Comparison of ENCODE assay signal across 26 cellular contexts in the genomic region with DNA sequence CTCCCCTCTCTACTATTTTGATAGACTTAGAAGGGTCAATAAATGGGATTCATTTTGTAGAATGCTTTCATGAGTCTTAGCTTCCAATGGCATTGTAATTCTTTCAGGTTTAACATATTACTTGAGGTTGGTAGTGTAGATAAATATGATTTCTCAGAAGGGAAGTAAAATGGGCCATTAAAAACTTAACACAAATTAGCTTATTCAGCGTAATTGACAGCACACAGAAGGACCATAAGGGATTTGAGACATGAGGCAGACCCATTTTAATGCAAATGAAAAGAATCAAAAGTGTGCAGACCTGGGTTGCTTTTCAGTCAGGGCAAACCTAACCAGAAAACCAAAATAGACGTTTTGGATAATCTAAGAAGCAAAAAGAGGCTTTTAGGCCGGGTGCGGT.
A peak's percentile ranks its signal among the peaks of the same experiment; 100 is the strongest.
DNase-seq lines count a peak whose midpoint lies in the region; ATAC-seq, FAIRE-seq and TF ChIP-seq lines count a peak whose summit lies in the region.
"Had no signal": no experiment of that assay in that cellular context is flagged by ENCODE, and none has a peak within 500 bp of the region (broad histone marks: within the 10 kb centered on the region; RNA-seq: fewer than 3 reads in every experiment).

No MANE protein-coding gene starts in this region.

- no peaks in the 10 kb centered on the region for H3K9me2 ChIP-seq in OCI-LY1 (ENCODE audit: low read depth, low read length)

- no peak for DNase-seq in HepG2 (ENCODE audit: low spot score)
- DNase-seq in right lobe of liver = no peak
- no peak for DNase-seq in K562 (ENCODE audit: extremely low read depth in 1 of 4, low spot score in 3 of 4)
- DNase-seq in cerebellar nuclear complex (lab: John Stamatoyannopoulos, UW) = no peak
- no peak for DNase-seq in nucleus accumbens (lab: John Stamatoyannopoulos, UW)
- DNase-seq in foreskin fibroblast = no peak
- DNase-seq: ACHN; BE2C; C1 segment of cervical spinal cord; CD4-positive, alpha-beta memory T cell; CD4-positive, CD25-positive, alpha-beta regulatory T cell; CD8-positive, alpha-beta memory T cell; COR-L47; DMS 273 treated with DMSO at 0.1 percent for 48 hours; DMS153; DMS53; DMS79; DND-41; EL; GDM1 had no signal

- no TSS peak for BruUV-seq in HepG2 (replicated peaks; lab: Mats Ljungman, UMichigan)
- no TSS peak for BruUV-seq in K562 (replicated peaks; lab: Mats Ljungman, UMichigan)

- intact Hi-C loops in HepG2 (cut with micrococcal nuclease; ENCODE audit: unreplicated experiment) = no loop called here
- intact Hi-C loops in right lobe of liver (cut with DNase I) = no loop called here
- intact Hi-C loops in K562 (cut with micrococcal nuclease) = no loop called here

- TF ChIP-seq POLR2A in HepG2 (IDR thresholded peaks at IDR 0.05; ENCODE audit: insufficient read depth in 1 of 2, low read depth in 2 of 2, low read length in 2 of 2) (no peak), right lobe of liver (IDR thresholded peaks at IDR 0.05) (no peak), K562 (conservative IDR thresholded peaks at IDR 0.05) (no peak)

- H3K4me1 ChIP-seq in HepG2 (ENCODE audit: insufficient read depth, low read length) (no peaks in the 10 kb centered on the region), right lobe of liver (no peaks in the 10 kb centered on the region), OCI-LY1 (ENCODE audit: insufficient read depth, low read length, severe bottlenecking) (peaks cover 48% of the 10 kb centered on the region), K562 (replicated peaks in 1 of 2; ENCODE audit: control insufficient read depth in 2 of 2, insufficient read depth in 2 of 2, low read length in 2 of 2) (no peaks in the 10 kb centered on the region)
- H3K4me1 ChIP-seq: BE2C had no signal

- H3K4me2 ChIP-seq in HepG2 (ENCODE audit: low read depth, low read length) = no peak overlapping the region
- no peak overlapping the region for H3K4me2 ChIP-seq in OCI-LY1 (ENCODE audit: low read length)
- H3K4me2 ChIP-seq in K562 (ENCODE audit: insufficient read depth, low read length) = no peak overlapping the region
- H3K4me2 ChIP-seq: BLaER1 had no signal

- in situ Hi-C loops in HepG2 (cut with HindIII; ENCODE audit: extremely low pct_ligation_motif_present, low pct_unique_long_range_greater_than_20kb) = no loop called here
- in situ Hi-C loops in K562 (cut with MboI) = no loop called here

- H3K27me3 ChIP-seq in HepG2 (ENCODE audit: control insufficient read depth in 1 of 2, insufficient read depth in 2 of 2, low read length in 2 of 2) (no peaks in the 10 kb centered on the region), right lobe of liver (no peaks in the 10 kb centered on the region), OCI-LY1 (ENCODE audit: insufficient read depth, low read length) (no peaks in the 10 kb centered on the region), K562 (ENCODE audit: control insufficient read depth in 2 of 2, insufficient read depth in 2 of 2, low read length in 2 of 2) (no peaks in the 10 kb centered on the region)
- H3K27me3 ChIP-seq: BE2C, BLaER1 had no signal

- no peak for ATAC-seq in HepG2
- ATAC-seq in right lobe of liver = no peak
- no peak for ATAC-seq in K562
- ATAC-seq: GM12878 had no signal

- H4K20me1 ChIP-seq in HepG2 (ENCODE audit: insufficient read depth, low read length) (no peaks in the 10 kb centered on the region), OCI-LY1 (ENCODE audit: insufficient read depth, low read length) (no peaks in the 10 kb centered on the region), K562 (replicated peaks; ENCODE audit: control insufficient read depth, insufficient read depth, low read length) (no peaks in the 10 kb centered on the region)
- H4K20me1 ChIP-seq: BLaER1 had no signal

- H3K79me2 ChIP-seq in HepG2 (ENCODE audit: insufficient read depth, low read length) (no peaks in the 10 kb centered on the region), OCI-LY1 (ENCODE audit: insufficient read depth, low read length) (no peaks in the 10 kb centered on the region), K562 (ENCODE audit: control insufficient read depth, insufficient read depth, low read length) (peaks cover 27% of the 10 kb centered on the region; the same call in 2 of the 3 replicates)

- H3K9me3 ChIP-seq in HepG2 (ENCODE audit: low read length) (peaks cover 89% of the 10 kb centered on the region), right lobe of liver (no peaks in the 10 kb centered on the region), OCI-LY1 (ENCODE audit: low read length) (0 out of 2 replicates have a peak, but pooled peaks cover 3% of the 10 kb centered on the region), K562 (replicated peaks; ENCODE audit: control insufficient read depth, insufficient read depth, low read depth, low read length) (peaks cover 3% of the 10 kb centered on the region; the same call in 1 of the 2 replicates)
- H3K9me3 ChIP-seq: BE2C, BLaER1 had no signal

- H3K27ac ChIP-seq in HepG2 (ENCODE audit: extremely low read length, insufficient read depth, low read length) = no peak overlapping the region
- H3K27ac ChIP-seq in right lobe of liver = no peak overlapping the region
- H3K27ac ChIP-seq in OCI-LY1 (ENCODE audit: low read depth, low read length, poor library complexity, severe bottlenecking) = no peak overlapping the region
- H3K27ac ChIP-seq in K562 (ENCODE audit: extremely low read depth, low read depth, low read length) = no peak overlapping the region
- H3K27ac ChIP-seq: 22Rv1, BLaER1 had no signal

- H3K9ac ChIP-seq in HepG2 (ENCODE audit: insufficient read depth, low read depth, low read length) = no peak overlapping the region
- H3K9ac ChIP-seq in OCI-LY1 (ENCODE audit: low read length) = no peak overlapping the region
- H3K9ac ChIP-seq in K562 (ENCODE audit: insufficient read depth in 1 of 2, low read depth in 2 of 2, low read length in 2 of 2) = no peak overlapping the region
- H3K9ac ChIP-seq: BLaER1 had no signal

- H2AFZ ChIP-seq in HepG2 (ENCODE audit: low read length) (no peak overlapping the region), OCI-LY1 (ENCODE audit: low read length) (peak overlapping the region; percentile 66; the same call in 1 of the 2 replicates), K562 (ENCODE audit: low read depth, low read length) (no peak overlapping the region)

- WGBS in HepG2 (ENCODE audit: low lambda C conversion rate) = 33% methylated on average over 4 of the region's 4 CpGs
- WGBS in right lobe of liver (ENCODE audit: insufficient coverage, low coverage, low lambda C conversion rate, missing lambda C conversion rate) = 45% methylated on average over 4 of the region's 4 CpGs
- 42% methylated on average over 4 of the region's 4 CpGs for WGBS in K562 (ENCODE audit: insufficient coverage, low coverage, missing lambda C conversion rate)

- H3K36me3 ChIP-seq in HepG2 (replicated peaks in 1 of 2; ENCODE audit: control insufficient read depth in 1 of 2, insufficient read depth in 2 of 2, low read length in 2 of 2) = no peaks in the 10 kb centered on the region
- no peaks in the 10 kb centered on the region for H3K36me3 ChIP-seq in right lobe of liver
- no peaks in the 10 kb centered on the region for H3K36me3 ChIP-seq in OCI-LY1 (ENCODE audit: insufficient read depth, low read length)
- H3K36me3 ChIP-seq in K562 (ENCODE audit: control insufficient read depth, insufficient read depth, low read length) = peaks cover 3% of the 10 kb centered on the region; the same call in 1 of the 3 replicates
- H3K36me3 ChIP-seq: BE2C, BLaER1 had no signal

- CTCF ChIA-PET in HepG2 (lab: Yijun Ruan, JAX; ENCODE audit: low intra/inter-chr PET ratio, low total read pairs) (no interaction called here), K562 (lab: Yijun Ruan, JAX; ENCODE audit: low intra/inter-chr PET ratio) (no interaction called here)

- FAIRE-seq in HepG2 (lab: Jason Lieb, UNC) (no peak), K562 (lab: Jason Lieb, UNC) (no peak)
- FAIRE-seq: GM12878, GM12892, GM18507 had no signal

- no peak for TF ChIP-seq RAD21 in HepG2 (CRISPR knock-in tag; IDR thresholded peaks at IDR 0.05)
- TF ChIP-seq RAD21 in K562 (CRISPR knock-in tag; conservative IDR thresholded peaks at IDR 0.05 in 1 of 2, IDR thresholded peaks at IDR 0.05 in 1 of 2) = no peak

- H3F3A ChIP-seq in OCI-LY1 (ENCODE audit: insufficient read depth, low read length) = no peaks in the 10 kb centered on the region

- H3K9me1 ChIP-seq in K562 (ENCODE audit: control insufficient read depth, insufficient read depth, low read length) = no peaks in the 10 kb centered on the region

- H3K4me3 ChIP-seq in HepG2 (replicated peaks in 1 of 3; ENCODE audit: insufficient read depth in 1 of 3, low read depth in 2 of 3, low read length in 3 of 3) = no peak overlapping the region
- no peak overlapping the region for H3K4me3 ChIP-seq in right lobe of liver
- H3K4me3 ChIP-seq in OCI-LY1 (ENCODE audit: low read depth, low read length, poor library complexity, severe bottlenecking) = no peak overlapping the region
- H3K4me3 ChIP-seq in K562 = no peak overlapping the region
- H3K4me3 ChIP-seq in foreskin fibroblast (ENCODE audit: low read depth in 1 of 2, low read length in 2 of 2) = no peak overlapping the region
- H3K4me3 ChIP-seq: BLaER1, GM12878 had no signal

- POLR2A ChIA-PET in HepG2 (lab: Yijun Ruan, JAX) = no interaction called here
- POLR2A ChIA-PET in K562 (lab: Yijun Ruan, JAX) = no interaction called here

- TF ChIP-seq CTCF in HepG2 (CRISPR knock-in tag; IDR thresholded peaks at IDR 0.05) = no peak
- TF ChIP-seq CTCF in right lobe of liver (IDR thresholded peaks at IDR 0.05) = no peak
- TF ChIP-seq CTCF in OCI-LY1 (IDR thresholded peaks at IDR 0.05; ENCODE audit: low read length) = no peak
- TF ChIP-seq CTCF in K562 (IDR thresholded peaks at IDR 0.05 in 2 of 3, conservative IDR thresholded peaks at IDR 0.05 in 1 of 3; ENCODE audit: insufficient read depth in 2 of 3, low read depth in 1 of 3, low read length in 3 of 3) = no peak
- no peak for TF ChIP-seq CTCF in foreskin fibroblast (IDR thresholded peaks at IDR 0.05; ENCODE audit: low read depth, low read length)

- TF ChIP-seq EP300 in HepG2 (IDR thresholded peaks at IDR 0.05; ENCODE audit: low read depth in 2 of 2, low read length in 2 of 2) (no peak), HepG2 (CRISPR knock-in tag; IDR thresholded peaks at IDR 0.05; ENCODE audit: borderline replicate concordance) (no peak), K562 (IDR thresholded peaks at IDR 0.05; ENCODE audit: low read length) (no peak)

TF ChIP-seq in HepG2, 621 proteins besides CTCF, POLR2A, EP300 and RAD21:
- TF ChIP-seq KLF9 (CRISPR knock-in tag; IDR thresholded peaks at IDR 0.05; ENCODE audit: low read depth) (no peak), MAFK (conservative IDR thresholded peaks at IDR 0.05 in 1 of 2, IDR thresholded peaks at IDR 0.05 in 1 of 2; ENCODE audit: low read length in 2 of 2) (peak; percentile 69 to 85), MAFF (IDR thresholded peaks at IDR 0.05; ENCODE audit: low read depth, low read length) (peak; percentile 75), PAX8 (CRISPR knock-in tag; IDR thresholded peaks at IDR 0.05; ENCODE audit: borderline replicate concordance) (no peak)

TF ChIP-seq in K562, 482 proteins besides CTCF, POLR2A, EP300 and RAD21 (continues in another document):
- TF ChIP-seq U2AF1 (optimal IDR thresholded peaks at IDR 0.05; ENCODE audit: low read depth, low read length) = no peak
- TF ChIP-seq MAFG (tag; conservative IDR thresholded peaks at IDR 0.05) = peak; percentile 72
